Comparison of ENCODE assay signal across 26 cellular contexts in genomic region chr19:10398819-10399218, GRCh38. TPM values are rescaled to one million over a fixed set of nuclear protein-coding genes. Genes with fewer than 3 reads are reported as not detected.
DNase-seq lines count a peak whose midpoint lies in the region; ATAC-seq and TF ChIP-seq lines count a peak whose summit lies in the region.
"Had no signal": no experiment of that assay in that cellular context is flagged by ENCODE, and none has a peak within 500 bp of the region (broad histone marks: within the 10 kb centered on the region; RNA-seq: fewer than 3 reads in every experiment).

No MANE protein-coding gene starts in this region.

- TF ChIP-seq CTCF in RWPE1 (conservative IDR thresholded peaks at IDR 0.05; ENCODE audit: low read depth) (no peak), mucosa of descending colon (IDR thresholded peaks at IDR 0.05) (no peak)

- no peak overlapping the region for H4K91ac ChIP-seq in mesenchymal stem cell (ENCODE audit: low read length)

- no peak overlapping the region for H3K14ac ChIP-seq in mesenchymal stem cell (ENCODE audit: low read length in 2 of 2)

- peak overlapping the region; percentile 33 for H2BK15ac ChIP-seq in mesenchymal stem cell (ENCODE audit: low read depth, poor library complexity, severe bottlenecking)

- H3K27ac ChIP-seq in BLaER1 treated with 17β-estradiol and CSF1 and Interleukin-3, amounts not matched to agents 10 nM and 100 nM, result peak overlapping the region in 4 of 11 experiments; percentile 17 to 35 (median 22); a peak in 3 of 22 replicates
- peak overlapping the region; percentile 14; the same call in 1 of the 2 replicates for H3K27ac ChIP-seq in RWPE1
- no peak overlapping the region for H3K27ac ChIP-seq in mesenchymal stem cell (ENCODE audit: low read length, poor library complexity, severe bottlenecking)
- H3K27ac ChIP-seq in caudate nucleus (ENCODE audit: low read depth, low read length), result no peak overlapping the region
- H3K27ac ChIP-seq: esophagus muscularis mucosa, lower lobe of right lung, pancreas, transverse colon had no signal

- H3K4me2 ChIP-seq in BLaER1 treated with 17β-estradiol and CSF1 and Interleukin-3, amounts not matched to agents 10 nM and 100 nM, result peak overlapping the region in 9 of 11 experiments; percentile 91 to 99 (median 96); a peak in 13 of 22 replicates
- H3K4me2 ChIP-seq in mesenchymal stem cell (ENCODE audit: low read length, poor library complexity, severe bottlenecking), result no peak overlapping the region

- intact Hi-C loops in mucosa of descending colon (cut with DNase I, micrococcal nuclease), result no loop called here

- no peaks in the 10 kb centered on the region for H3K9me3 Mint-ChIP-seq in activated naive CD4-positive, alpha-beta T cell treated with anti-CD3 and anti-CD28 coated beads, Interleukin-2, amount 50 U/mL, for 24 hours
- H3K9me3 Mint-ChIP-seq in activated naive CD4-positive, alpha-beta T cell treated with anti-CD3 and anti-CD28 coated beads, Interleukin-2, amount 10 ng/mL, durations not matched to agents 7 days and 5 days, result no peaks in the 10 kb centered on the region
- H3K9me3 Mint-ChIP-seq: activated CD4-positive, alpha-beta T cell treated with anti-CD3 and anti-CD28 coated beads, Interleukin-2, amount 10 ng/mL, durations not matched to agents 24 days and 14 days; activated naive CD8-positive, alpha-beta T cell treated with anti-CD3 and anti-CD28 coated beads, Interleukin-2, amount 50 U/mL, for 24 hours; nephron; WTC11 had no signal

- WGBS in mesenchymal stem cell, result 98% methylated on average over 9 of the region's 9 CpGs

- H3K18ac ChIP-seq in mesenchymal stem cell (ENCODE audit: low read depth in 1 of 2, low read length in 2 of 2), result no peak overlapping the region

- H4K20me1 ChIP-seq in BLaER1 treated with 17β-estradiol and CSF1 and Interleukin-3, amounts not matched to agents 10 nM and 100 nM, result peaks cover 54 to 92% (median 82%) of the 10 kb centered on the region in 11 experiments

- H3K4me1 ChIP-seq in BLaER1 treated with 17β-estradiol and CSF1 and Interleukin-3, amounts not matched to agents 10 nM and 100 nM, result peaks cover 36 to 45% (median 43%) of the 10 kb centered on the region in 10 experiments
- H3K4me1 ChIP-seq in mesenchymal stem cell (ENCODE audit: control insufficient read depth, insufficient read depth, low read depth, low read length), result peaks cover 9% of the 10 kb centered on the region
- H3K4me1 ChIP-seq in mucosa of descending colon (ENCODE audit: low read depth), result peaks cover 20% of the 10 kb centered on the region

- no peak overlapping the region for H4K8ac ChIP-seq in mesenchymal stem cell (ENCODE audit: low read length)

- H3K23ac ChIP-seq in mesenchymal stem cell (ENCODE audit: low read length in 2 of 2), result no peak overlapping the region

- H3K79me1 ChIP-seq in mesenchymal stem cell (replicated peaks; ENCODE audit: low read length, poor library complexity, severe bottlenecking), result peaks cover 18% of the 10 kb centered on the region

- no peaks in the 10 kb centered on the region for H3K9me3 ChIP-seq in BLaER1 treated with 17β-estradiol and CSF1 and Interleukin-3, amounts not matched to agents 10 nM and 100 nM (replicated peaks in 1 of 11)
- H3K9me3 ChIP-seq in mesenchymal stem cell (ENCODE audit: control insufficient read depth, low read length), result no peaks in the 10 kb centered on the region
- H3K9me3 ChIP-seq in mucosa of descending colon, result no peaks in the 10 kb centered on the region
- H3K9me3 ChIP-seq: esophagus muscularis mucosa, lower lobe of right lung, pancreas, transverse colon had no signal

- no peak overlapping the region for H2BK5ac ChIP-seq in mesenchymal stem cell (ENCODE audit: low read depth, low read length, poor library complexity, severe bottlenecking)

- no peak overlapping the region for H3K4ac ChIP-seq in mesenchymal stem cell (ENCODE audit: low read depth in 1 of 2, low read length in 2 of 2)

- H3K27me3 Mint-ChIP-seq in activated naive CD4-positive, alpha-beta T cell treated with anti-CD3 and anti-CD28 coated beads, Interleukin-2, amount 50 U/mL, for 24 hours, result no peaks in the 10 kb centered on the region
- H3K27me3 Mint-ChIP-seq in activated naive CD4-positive, alpha-beta T cell treated with anti-CD3 and anti-CD28 coated beads, Interleukin-2, amount 10 ng/mL, durations not matched to agents 7 days and 5 days, result no peaks in the 10 kb centered on the region
- H3K27me3 Mint-ChIP-seq: activated CD4-positive, alpha-beta T cell treated with anti-CD3 and anti-CD28 coated beads, Interleukin-2, amount 10 ng/mL, durations not matched to agents 24 days and 14 days; activated naive CD8-positive, alpha-beta T cell treated with anti-CD3 and anti-CD28 coated beads, Interleukin-2, amount 50 U/mL, for 24 hours had no signal

- H2AFZ ChIP-seq in mesenchymal stem cell (ENCODE audit: low read depth, low read length), result no peak overlapping the region

- no peak overlapping the region for H2BK12ac ChIP-seq in mesenchymal stem cell (ENCODE audit: low read length in 2 of 2)

- CTCF ChIA-PET in activated naive CD4-positive, alpha-beta T cell treated with anti-CD3 and anti-CD28 coated beads, Interleukin-2, amount 10 ng/mL, durations not matched to agents 7 days and 5 days (lab: Charles Lee), result interaction anchor here (1.5 to 11.3 kb wide), 3 partner anchors 10 to 38 kb away, joined by 3 to 382 read pairs (median 10); partner anchors contain the start of gene PDE4A
- CTCF ChIA-PET in RWPE1 (lab: Yijun Ruan, JAX), result interaction anchor here (0.7 to 1.6 kb wide), 3 partner anchors 10 to 133 kb away, joined by 3 to 4 read pairs (median 4); no protein-coding TSS in a partner anchor

- peak overlapping the region; percentile 17 for H3K27ac Mint-ChIP-seq in activated naive CD4-positive, alpha-beta T cell treated with anti-CD3 and anti-CD28 coated beads, Interleukin-2, amount 50 U/mL, for 24 hours
- H3K27ac Mint-ChIP-seq in activated naive CD4-positive, alpha-beta T cell treated with anti-CD3 and anti-CD28 coated beads, Interleukin-2, amount 10 ng/mL, durations not matched to agents 7 days and 5 days, result no peak overlapping the region
- H3K27ac Mint-ChIP-seq: activated CD4-positive, alpha-beta T cell treated with anti-CD3 and anti-CD28 coated beads, Interleukin-2, amount 10 ng/mL, durations not matched to agents 24 days and 14 days; nephron; WTC11 had no signal

- POLR2A ChIA-PET in RWPE1 (lab: Yijun Ruan, JAX; ENCODE audit: low non-redundant PET), result no interaction called here

- H3K4me1 Mint-ChIP-seq in activated naive CD4-positive, alpha-beta T cell treated with anti-CD3 and anti-CD28 coated beads, Interleukin-2, amount 50 U/mL, for 24 hours, result peaks cover 43% of the 10 kb centered on the region
- peaks cover 35% of the 10 kb centered on the region for H3K4me1 Mint-ChIP-seq in activated naive CD4-positive, alpha-beta T cell treated with anti-CD3 and anti-CD28 coated beads, Interleukin-2, amount 10 ng/mL, durations not matched to agents 7 days and 5 days

- H2AK5ac ChIP-seq in mesenchymal stem cell (ENCODE audit: low read length, severe bottlenecking), result no peak overlapping the region

- H3K27me3 ChIP-seq in BLaER1 treated with 17β-estradiol and CSF1 and Interleukin-3, amounts not matched to agents 10 nM and 100 nM, result no peaks in the 10 kb centered on the region
- no peaks in the 10 kb centered on the region for H3K27me3 ChIP-seq in mesenchymal stem cell (ENCODE audit: control insufficient read depth in 1 of 2, insufficient read depth in 1 of 2, low read length in 2 of 2)
- H3K27me3 ChIP-seq: esophagus muscularis mucosa, pancreas, transverse colon had no signal

- no peak for DNase-seq in activated naive CD4-positive, alpha-beta T cell treated with anti-CD3 and anti-CD28 coated beads, Interleukin-2, amount 10 ng/mL, durations not matched to agents 7 days and 5 days
- no peak for DNase-seq in RWPE1 (ENCODE audit: low spot score)
- DNase-seq in mesenchymal stem cell, result no peak
- DNase-seq in nucleus accumbens (lab: John Stamatoyannopoulos, UW), result no peak
- no peak for DNase-seq in caudate nucleus (lab: John Stamatoyannopoulos, UW)
- no peak for DNase-seq in mucosa of descending colon
- DNase-seq: activated CD4-positive, alpha-beta T cell treated with anti-CD3 and anti-CD28 coated beads, Interleukin-2, amount 10 ng/mL, durations not matched to agents 24 days and 14 days; activated naive CD8-positive, alpha-beta T cell treated with anti-CD3 and anti-CD28 coated beads, Interleukin-2, amount 50 U/mL, for 24 hours; AML-193; central memory CD4-positive, alpha-beta T cell; EL; foreskin fibroblast; kidney; lower lobe of right lung; NCI-H146; NCI-H446 treated with DMSO at 0.1 percent for 48 hours; NCI-H774; pancreas; stimulated activated CD4-positive, alpha-beta T cell treated with anti-CD3 and anti-CD28 coated beads, Interleukin-12 subunit alpha, Interleukin-12 subunit beta, amount 100 ng/mL, for 4 hours; stimulated activated CD4-positive, alpha-beta T cell treated with anti-CD3 and anti-CD28 coated beads, Interleukin-2, amount 100 ng/mL, for 48 hours; transverse colon had no signal

- H3K36me3 Mint-ChIP-seq in activated naive CD4-positive, alpha-beta T cell treated with anti-CD3 and anti-CD28 coated beads, Interleukin-2, amount 50 U/mL, for 24 hours, result peaks cover 17% of the 10 kb centered on the region
- peaks cover 46% of the 10 kb centered on the region for H3K36me3 Mint-ChIP-seq in activated naive CD4-positive, alpha-beta T cell treated with anti-CD3 and anti-CD28 coated beads, Interleukin-2, amount 10 ng/mL, durations not matched to agents 7 days and 5 days

- H3K4me3 Mint-ChIP-seq in activated naive CD4-positive, alpha-beta T cell treated with anti-CD3 and anti-CD28 coated beads, Interleukin-2, amount 50 U/mL, for 24 hours, result no peak overlapping the region
- no peak overlapping the region for H3K4me3 Mint-ChIP-seq in activated naive CD4-positive, alpha-beta T cell treated with anti-CD3 and anti-CD28 coated beads, Interleukin-2, amount 10 ng/mL, durations not matched to agents 7 days and 5 days
- H3K4me3 Mint-ChIP-seq: activated CD4-positive, alpha-beta T cell treated with anti-CD3 and anti-CD28 coated beads, Interleukin-2, amount 10 ng/mL, durations not matched to agents 24 days and 14 days; activated naive CD8-positive, alpha-beta T cell treated with anti-CD3 and anti-CD28 coated beads, Interleukin-2, amount 50 U/mL, for 24 hours; WTC11 had no signal

- H3K36me3 ChIP-seq in BLaER1 treated with 17β-estradiol and CSF1 and Interleukin-3, amounts not matched to agents 10 nM and 100 nM, result peaks cover 62 to 79% (median 71%) of the 10 kb centered on the region in 11 experiments
- peaks cover 47 to 61% of the 10 kb centered on the region in 2 experiments for H3K36me3 ChIP-seq in mesenchymal stem cell (ENCODE audit: control insufficient read depth in 1 of 2, insufficient read depth in 2 of 2, low read depth in 1 of 2, low read length in 2 of 2)
- H3K36me3 ChIP-seq in mucosa of descending colon (ENCODE audit: low read depth), result peaks cover 5% of the 10 kb centered on the region

- ATAC-seq in mucosa of descending colon, result no peak
- ATAC-seq: activated naive CD8-positive, alpha-beta T cell treated with anti-CD3 and anti-CD28 coated beads, Interleukin-2, amount 50 U/mL, for 24 hours; lower lobe of right lung; pancreas; WTC11 had no signal

- no peak overlapping the region for H3K4me3 ChIP-seq in BLaER1 treated with 17β-estradiol and CSF1 and Interleukin-3, amounts not matched to agents 10 nM and 100 nM
- H3K4me3 ChIP-seq in mesenchymal stem cell (ENCODE audit: insufficient read depth in 1 of 2, low read depth in 1 of 2, low read length in 2 of 2) (no peak overlapping the region), mucosa of descending colon (no peak overlapping the region)
- H3K4me3 ChIP-seq: esophagus muscularis mucosa, lower lobe of right lung, pancreas, transverse colon had no signal

- peak overlapping the region in 10 of 11 experiments; percentile 3 to 97 (median 49); a peak in 13 of 22 replicates for H3K9ac ChIP-seq in BLaER1 treated with 17β-estradiol and CSF1 and Interleukin-3, amounts not matched to agents 10 nM and 100 nM
- no peak overlapping the region for H3K9ac ChIP-seq in mesenchymal stem cell (ENCODE audit: low read length)

- no peak overlapping the region for H2BK120ac ChIP-seq in mesenchymal stem cell (ENCODE audit: low read depth, low read length)

RNA-seq across cellular contexts. Expression of gene CDC37, which starts 4.5 kb away (rescaled TPM):
- 163 TPM for polyA plus RNA-seq in mesenchymal stem cell (2013, experiment 1 of 2)
- 156 TPM for polyA plus RNA-seq in mesenchymal stem cell (2013, experiment 2 of 2)
- total RNA-seq in mucosa of descending colon, result 100 to 1,000 TPM; 125 to 179 (median 145) TPM

RNA-seq across cellular contexts. Expression of gene TYK2, which starts 18.4 kb away (rescaled TPM):
- 66.7 TPM for polyA plus RNA-seq in mesenchymal stem cell (2013, experiment 1 of 2)
- polyA plus RNA-seq in mesenchymal stem cell (2013, experiment 2 of 2), result 65.7 TPM
- total RNA-seq in mucosa of descending colon, result 100 to 1,000 TPM; 104 to 142 (median 123) TPM

RNA-seq across cellular contexts. Expression of gene PDE4A, which starts 21.5 kb away (rescaled TPM):
- 10.4 TPM for polyA plus RNA-seq in mesenchymal stem cell (2013, experiment 1 of 2)
- polyA plus RNA-seq in mesenchymal stem cell (2013, experiment 2 of 2), result 10.3 TPM
- 10 to 100 TPM in 2 of 3 donors, 1 to 10 TPM in 1; 7.0 to 27.4 (median 14.7) TPM for total RNA-seq in mucosa of descending colon

RNA-seq across cellular contexts. Expression of gene ICAM3, which starts 59.4 kb away (rescaled TPM):
- polyA plus RNA-seq in mesenchymal stem cell (2013, experiment 1 of 2), result 9.2 TPM
- polyA plus RNA-seq in mesenchymal stem cell (2013, experiment 2 of 2), result 9.8 TPM
- 10 to 100 TPM; 16.0 to 31.6 (median 28.0) TPM for total RNA-seq in mucosa of descending colon
